In genomic region chr16:78035012-78035411, GRCh38 we compare ENCODE assay signal across 16 cellular contexts. TPM values are rescaled to one million over a fixed set of nuclear protein-coding genes. Genes with fewer than 3 reads are reported as not detected.
DNase-seq lines count a peak whose midpoint lies in the region; ATAC-seq and TF ChIP-seq lines count a peak whose summit lies in the region.
"Had no signal": no experiment of that assay in that cellular context is flagged by ENCODE, and none has a peak within 500 bp of the region (broad histone marks: within the 10 kb centered on the region; RNA-seq: fewer than 3 reads in every experiment).

No MANE protein-coding gene starts in this region.

- in situ Hi-C loops in G401 (cut with HindIII; ENCODE audit: low sequenced_read_pairs) (no loop called here), gastrocnemius medialis (cut with MboI; ENCODE audit: low sequenced_read_pairs in 4 of 4) (no loop called here)

- no peaks in the 10 kb centered on the region for H3K9me3 ChIP-seq in gastrocnemius medialis
- H3K9me3 ChIP-seq: A549, HAP-1 had no signal

- no peak overlapping the region for H3K4me3 ChIP-seq in gastrocnemius medialis
- H3K4me3 ChIP-seq: A549, GM12878, GM23248, HAP-1 had no signal

- ATAC-seq in Right ventricle myocardium superior (ENCODE audit: poor library complexity), result peak; percentile 79
- ATAC-seq in left cardiac atrium, result no peak
- ATAC-seq in gastrocnemius medialis, result peak; percentile 68 to 72
- ATAC-seq in HG03139 (IDR thresholded peaks at IDR 0.05; ENCODE audit: unreplicated experiment), result no peak
- ATAC-seq in GM21528 (IDR thresholded peaks at IDR 0.05; ENCODE audit: low FRiP score, unreplicated experiment), result no peak
- ATAC-seq: A549; CD8-positive, alpha-beta T cell; GM12878 had no signal

- peaks cover 16 to 17% of the 10 kb centered on the region in 2 donors for H3K4me1 ChIP-seq in gastrocnemius medialis
- H3K4me1 ChIP-seq: A549, HAP-1 had no signal

- peaks cover 6% of the 10 kb centered on the region for H3K4me1 Mint-ChIP-seq in T-helper 1 cell treated with Interleukin-12 subunit alpha and Interleukin-12 subunit beta and Interleukin-4 antibody, amounts not matched to agents 30 μg/mL and 1 μg/mL, for 36 hours (ENCODE audit: low read depth)

- no peaks in the 10 kb centered on the region for H3K27me3 ChIP-seq in gastrocnemius medialis

- DNase-seq in T-helper 1 cell, result no peak
- no peak for DNase-seq in Right ventricle myocardium superior
- no peak for DNase-seq in left cardiac atrium
- DNase-seq in G401 (ENCODE audit: low spot score), result peak; percentile 32
- DNase-seq in gastrocnemius medialis, result no peak
- DNase-seq: AML-193; Calu3; CD8-positive, alpha-beta T cell; GM23248 had no signal

- peak overlapping the region; percentile 49 for H3K4me3 Mint-ChIP-seq in T-helper 1 cell treated with Interleukin-12 subunit alpha and Interleukin-12 subunit beta and Interleukin-4 antibody, amounts not matched to agents 30 μg/mL and 1 μg/mL, for 36 hours
- H3K4me3 Mint-ChIP-seq: CD8-positive, alpha-beta T cell had no signal

- H3K36me3 ChIP-seq in gastrocnemius medialis, result no peaks in the 10 kb centered on the region
- H3K36me3 ChIP-seq: HAP-1 had no signal

- no peak overlapping the region for H3K27ac Mint-ChIP-seq in T-helper 1 cell treated with Interleukin-12 subunit alpha and Interleukin-12 subunit beta and Interleukin-4 antibody, amounts not matched to agents 30 μg/mL and 1 μg/mL, for 36 hours
- H3K27ac Mint-ChIP-seq: CD8-positive, alpha-beta T cell had no signal

- no peaks in the 10 kb centered on the region for H3K9me3 Mint-ChIP-seq in T-helper 1 cell treated with Interleukin-12 subunit alpha and Interleukin-12 subunit beta and Interleukin-4 antibody, amounts not matched to agents 30 μg/mL and 1 μg/mL, for 36 hours
- H3K9me3 Mint-ChIP-seq: CD8-positive, alpha-beta T cell had no signal

- no peaks in the 10 kb centered on the region for H3K36me3 Mint-ChIP-seq in T-helper 1 cell treated with Interleukin-12 subunit alpha and Interleukin-12 subunit beta and Interleukin-4 antibody, amounts not matched to agents 30 μg/mL and 1 μg/mL, for 36 hours (ENCODE audit: low read depth)
- H3K36me3 Mint-ChIP-seq: CD8-positive, alpha-beta T cell had no signal

- H3K27me3 Mint-ChIP-seq in T-helper 1 cell treated with Interleukin-12 subunit alpha and Interleukin-12 subunit beta and Interleukin-4 antibody, amounts not matched to agents 30 μg/mL and 1 μg/mL, for 36 hours (ENCODE audit: low read depth), result peaks cover 27% of the 10 kb centered on the region

- intact Hi-C loops in Right ventricle myocardium superior (cut with DNase I), result no loop called here
- intact Hi-C loops in left cardiac atrium (cut with DNase I), result no loop called here
- intact Hi-C loops in gastrocnemius medialis (cut with DNase I; ENCODE audit: low total_unique reads), result no loop called here

- peak overlapping the region in 1 of 4 donors; percentile 10 for H3K27ac ChIP-seq in gastrocnemius medialis
- H3K27ac ChIP-seq: 22Rv1, A549, GM23248 had no signal

- no peak for TF ChIP-seq CTCF in gastrocnemius medialis (IDR thresholded peaks at IDR 0.05 in 4 of 5, conservative IDR thresholded peaks at IDR 0.05 in 1 of 5)

- no peak for TF ChIP-seq POLR2A in gastrocnemius medialis (IDR thresholded peaks at IDR 0.05)

RNA-seq across cellular contexts. Expression of gene CLEC3A, which starts 12.7 kb away (rescaled TPM):
- total RNA-seq in Right ventricle myocardium superior (not detected), left cardiac atrium (not detected), gastrocnemius medialis (not detected)
- not detected in 2 replicates for total RNA-seq in G401 (2014; rRNA removed; shearing (Covaris generic))
- total RNA-seq: Calu3; CD8-positive, alpha-beta T cell; GM12878; GM23248 had no signal

Comparison
In these comparisons a context has a peak if more than half of its experiments do, and no peak if none do; other contexts are left out.
1. ATAC-seq: peak in Right ventricle myocardium superior (single experiment) and gastrocnemius medialis (2 of 2); none in left cardiac atrium (0 of 2), HG03139 (single experiment) and GM21528 (single experiment).